In the genomic region with DNA sequence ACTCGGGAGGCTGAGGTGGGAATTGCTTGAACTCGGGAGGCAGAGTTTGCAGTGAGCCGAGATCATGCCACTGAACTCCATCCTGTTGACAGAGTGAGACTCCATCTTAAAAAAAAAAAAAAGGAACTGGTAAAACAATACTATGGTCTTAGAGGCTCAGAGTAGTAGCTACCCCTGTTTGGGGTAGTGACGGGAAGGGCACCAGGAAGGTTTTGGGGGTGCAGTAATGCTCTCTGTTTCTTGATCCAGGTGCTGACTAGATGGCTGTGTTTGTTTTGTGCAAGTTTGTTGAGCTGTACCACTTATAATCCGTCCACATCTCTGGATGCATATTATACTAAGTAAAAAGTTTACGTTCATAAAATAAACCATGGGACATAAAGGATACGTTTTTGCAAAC, we compare ENCODE assay signal across 35 cellular contexts.
"Had no signal": no experiment of that assay in that cellular context is flagged by ENCODE, and none has a peak within 500 bp of the region (broad histone marks: within the 10 kb centered on the region; RNA-seq: fewer than 3 reads in every experiment).

No MANE protein-coding gene starts in this region.

- H3K4me3 ChIP-seq: ascending aorta, cardiac muscle cell had no signal

- H3K36me3 Mint-ChIP-seq: activated CD4-positive, alpha-beta memory T cell treated with anti-CD3 and anti-CD28 coated beads for 36 hours; activated naive CD4-positive, alpha-beta T cell treated with anti-CD3 and anti-CD28 coated beads, Interleukin-2, amount 10 ng/mL, durations not matched to agents 7 days and 5 days; activated naive CD4-positive, alpha-beta T cell treated with anti-CD3 and anti-CD28 coated beads, Interleukin-2, amount 50 U/mL, for 24 hours; activated naive CD8-positive, alpha-beta T cell; activated naive CD8-positive, alpha-beta T cell treated with anti-CD3 and anti-CD28 coated beads, Interleukin-2, amount 10 ng/mL, durations not matched to agents 7 days and 5 days; brain had no signal

- DNase-seq: activated B cell treated with CpG ODN at 0.5 μM for 24 hours; activated CD4-positive, alpha-beta memory T cell treated with anti-CD3 and anti-CD28 coated beads for 36 hours; activated CD4-positive, alpha-beta T cell treated with anti-CD3 and anti-CD28 coated beads for 4 hours; activated CD4-positive, alpha-beta T cell treated with anti-CD3 and anti-CD28 coated beads, Interleukin-2, amount 10 ng/mL, durations not matched to agents 24 days and 14 days; activated CD4-positive, alpha-beta T cell treated with anti-CD3 and anti-CD28 coated beads, Interleukin-2, amount 50 U/mL, for 1 hour; activated CD4-positive, alpha-beta T cell treated with anti-CD3 and anti-CD28 coated beads, Interleukin-2, amount 50 U/mL, for 4 hours; activated CD4-positive, CD25-positive, alpha-beta regulatory T cell treated with anti-CD3 and anti-CD28 coated beads, Interleukin-2, amount 50 U/mL, for 72 hours; activated CD8-positive, alpha-beta memory T cell treated with anti-CD3 and anti-CD28 coated beads, Interleukin-2, amount 50 U/mL, for 4 hours; activated CD8-positive, alpha-beta T cell treated with anti-CD3 and anti-CD28 coated beads for 36 hours; activated effector memory CD4-positive, alpha-beta T cell treated with Interleukin-2 at 50 U/mL for 16 hours; activated gamma-delta T cell; activated naive CD4-positive, alpha-beta T cell treated with anti-CD3 and anti-CD28 coated beads, Interleukin-2, amount 10 ng/mL, durations not matched to agents 7 days and 5 days; activated naive CD4-positive, alpha-beta T cell treated with Interleukin-2 at 50 U/mL for 16 hours; activated naive CD8-positive, alpha-beta T cell treated with anti-CD3 and anti-CD28 coated beads, Interleukin-2, amount 10 ng/mL, durations not matched to agents 7 days and 5 days; activated naive CD8-positive, alpha-beta T cell treated with anti-CD3 and anti-CD28 coated beads, Interleukin-2, amount 50 U/mL, for 24 hours; activated T-cell treated with anti-CD3 and anti-CD28 coated beads for 4 hours; activated T-cell treated with anti-CD3 and anti-CD28 coated beads, Interleukin-2, amount 50 U/mL, for 1 hour; activated T-cell treated with anti-CD3 and anti-CD28 coated beads, Interleukin-2, amount 50 U/mL, for 48 hours; amygdala; anterior cingulate cortex; caudate nucleus; cerebellar nuclear complex; T-helper 1 cell; T-helper 2 cell; T-helper 9 cell had no signal

- H3K4me3 Mint-ChIP-seq: activated B cell treated with CpG ODN at 0.5 μM for 24 hours; activated CD4-positive, alpha-beta memory T cell treated with anti-CD3 and anti-CD28 coated beads for 36 hours; activated CD4-positive, alpha-beta T cell treated with anti-CD3 and anti-CD28 coated beads, Interleukin-2, amount 10 ng/mL, durations not matched to agents 24 days and 14 days; activated CD8-positive, alpha-beta T cell treated with anti-CD3 and anti-CD28 coated beads for 36 hours; activated naive CD4-positive, alpha-beta T cell treated with anti-CD3 and anti-CD28 coated beads, Interleukin-2, amount 10 ng/mL, durations not matched to agents 7 days and 5 days; activated naive CD4-positive, alpha-beta T cell treated with anti-CD3 and anti-CD28 coated beads, Interleukin-2, amount 50 U/mL, for 24 hours; activated naive CD8-positive, alpha-beta T cell; activated naive CD8-positive, alpha-beta T cell treated with anti-CD3 and anti-CD28 coated beads, Interleukin-2, amount 10 ng/mL, durations not matched to agents 7 days and 5 days; activated naive CD8-positive, alpha-beta T cell treated with anti-CD3 and anti-CD28 coated beads, Interleukin-2, amount 50 U/mL, for 24 hours; brain; central memory CD8-positive, alpha-beta T cell; T-helper 1 cell treated with Interleukin-12 subunit alpha and Interleukin-12 subunit beta and Interleukin-4 antibody, amounts not matched to agents 30 μg/mL and 1 μg/mL, for 36 hours; T-helper 2 cell treated with Interferon-gamma antibody and Interleukin-4, amounts not matched to agents 5 μg/mL and 100 μg/mL, for 36 hours had no signal

- H3K4me1 Mint-ChIP-seq: activated B cell treated with CpG ODN at 0.5 μM for 24 hours; activated CD4-positive, alpha-beta T cell treated with anti-CD3 and anti-CD28 coated beads, Interleukin-2, amount 10 ng/mL, durations not matched to agents 24 days and 14 days; activated naive CD4-positive, alpha-beta T cell treated with anti-CD3 and anti-CD28 coated beads, Interleukin-2, amount 10 ng/mL, durations not matched to agents 7 days and 5 days; activated naive CD4-positive, alpha-beta T cell treated with anti-CD3 and anti-CD28 coated beads, Interleukin-2, amount 50 U/mL, for 24 hours; activated naive CD8-positive, alpha-beta T cell treated with anti-CD3 and anti-CD28 coated beads, Interleukin-2, amount 10 ng/mL, durations not matched to agents 7 days and 5 days; activated naive CD8-positive, alpha-beta T cell treated with anti-CD3 and anti-CD28 coated beads, Interleukin-2, amount 50 U/mL, for 24 hours; brain; central memory CD8-positive, alpha-beta T cell had no signal

- H3K4me1 ChIP-seq: ascending aorta had no signal

- H3K27me3 ChIP-seq: ascending aorta, cardiac muscle cell had no signal

- H3K36me3 ChIP-seq: ascending aorta, cardiac muscle cell had no signal

- H3K27ac ChIP-seq: ascending aorta, cardiac muscle cell, VCaP had no signal

- H3K9me3 Mint-ChIP-seq: activated naive CD4-positive, alpha-beta T cell treated with anti-CD3 and anti-CD28 coated beads, Interleukin-2, amount 50 U/mL, for 24 hours; central memory CD8-positive, alpha-beta T cell had no signal

- H3K27ac Mint-ChIP-seq: activated B cell treated with CpG ODN at 0.5 μM for 24 hours; activated CD4-positive, alpha-beta memory T cell treated with anti-CD3 and anti-CD28 coated beads for 36 hours; activated CD4-positive, alpha-beta T cell treated with anti-CD3 and anti-CD28 coated beads, Interleukin-2, amount 10 ng/mL, durations not matched to agents 24 days and 14 days; activated CD8-positive, alpha-beta T cell treated with anti-CD3 and anti-CD28 coated beads for 36 hours; activated naive CD4-positive, alpha-beta T cell treated with anti-CD3 and anti-CD28 coated beads, Interleukin-2, amount 10 ng/mL, durations not matched to agents 7 days and 5 days; activated naive CD4-positive, alpha-beta T cell treated with anti-CD3 and anti-CD28 coated beads, Interleukin-2, amount 50 U/mL, for 24 hours; activated naive CD8-positive, alpha-beta T cell; activated naive CD8-positive, alpha-beta T cell treated with anti-CD3 and anti-CD28 coated beads, Interleukin-2, amount 10 ng/mL, durations not matched to agents 7 days and 5 days; activated naive CD8-positive, alpha-beta T cell treated with anti-CD3 and anti-CD28 coated beads, Interleukin-2, amount 50 U/mL, for 24 hours; activated T-helper 2 cell treated with anti-CD3 and anti-CD28 coated beads, Interferon-gamma antibody, Interleukin-2, Interleukin-4, amounts not matched to agents 10 μg/mL and 5 μg/mL and 100 μg/mL, durations not matched to agents 14 hours and 24 hours and 36 hours; brain; T-helper 1 cell treated with Interleukin-12 subunit alpha and Interleukin-12 subunit beta and Interleukin-4 antibody, amounts not matched to agents 30 μg/mL and 1 μg/mL, for 36 hours; T-helper 2 cell treated with Interferon-gamma antibody and Interleukin-4, amounts not matched to agents 5 μg/mL and 100 μg/mL, for 36 hours had no signal

- ATAC-seq: activated CD8-positive, alpha-beta T cell treated with anti-CD3 and anti-CD28 coated beads for 36 hours; activated naive CD8-positive, alpha-beta T cell treated with anti-CD3 and anti-CD28 coated beads, Interleukin-2, amount 50 U/mL, for 24 hours had no signal

- H3K27me3 Mint-ChIP-seq: activated B cell treated with CpG ODN at 0.5 μM for 24 hours; activated CD4-positive, alpha-beta memory T cell treated with anti-CD3 and anti-CD28 coated beads for 36 hours; activated CD4-positive, alpha-beta T cell treated with anti-CD3 and anti-CD28 coated beads, Interleukin-2, amount 10 ng/mL, durations not matched to agents 24 days and 14 days; activated CD8-positive, alpha-beta T cell treated with anti-CD3 and anti-CD28 coated beads for 36 hours; activated naive CD4-positive, alpha-beta T cell treated with anti-CD3 and anti-CD28 coated beads, Interleukin-2, amount 10 ng/mL, durations not matched to agents 7 days and 5 days; activated naive CD4-positive, alpha-beta T cell treated with anti-CD3 and anti-CD28 coated beads, Interleukin-2, amount 50 U/mL, for 24 hours; activated naive CD8-positive, alpha-beta T cell; activated naive CD8-positive, alpha-beta T cell treated with anti-CD3 and anti-CD28 coated beads, Interleukin-2, amount 10 ng/mL, durations not matched to agents 7 days and 5 days; activated naive CD8-positive, alpha-beta T cell treated with anti-CD3 and anti-CD28 coated beads, Interleukin-2, amount 50 U/mL, for 24 hours; brain; central memory CD8-positive, alpha-beta T cell had no signal
